Comparison of ENCODE assay signal across 1 cellular context in genomic region chr13:110984798-110985197, GRCh38.
TF ChIP-seq lines count a peak whose summit lies in the region.

No MANE protein-coding gene starts in this region.

TF ChIP-seq in IMR-90, 13 proteins besides CTCF, POLR2A, EP300 and RAD21:
- TF ChIP-seq USF2 (IDR thresholded peaks at IDR 0.05; ENCODE audit: low read depth, low read length) (no peak), FOS (IDR thresholded peaks at IDR 0.05; ENCODE audit: low read depth, low read length) (no peak), RFX5 (IDR thresholded peaks at IDR 0.05; ENCODE audit: low read depth, low read length) (no peak), ELK1 (IDR thresholded peaks at IDR 0.05; ENCODE audit: borderline replicate concordance, low read depth, low read length) (no peak), CEBPB (IDR thresholded peaks at IDR 0.05; ENCODE audit: low read depth, low read length) (no peak), MAFK (IDR thresholded peaks at IDR 0.05; ENCODE audit: low read depth, low read length) (no peak), CHD1 (IDR thresholded peaks at IDR 0.05; ENCODE audit: low read depth, low read length) (no peak), RCOR1 (IDR thresholded peaks at IDR 0.05; ENCODE audit: insufficient replicate concordance, low read length) (no peak), MAZ (IDR thresholded peaks at IDR 0.05; ENCODE audit: borderline replicate concordance, low read depth, low read length) (no peak), NFE2L2 (IDR thresholded peaks at IDR 0.05; ENCODE audit: low read depth, low read length) (no peak)
